ENCODE assay signal across 12 cellular contexts in the genomic region with DNA sequence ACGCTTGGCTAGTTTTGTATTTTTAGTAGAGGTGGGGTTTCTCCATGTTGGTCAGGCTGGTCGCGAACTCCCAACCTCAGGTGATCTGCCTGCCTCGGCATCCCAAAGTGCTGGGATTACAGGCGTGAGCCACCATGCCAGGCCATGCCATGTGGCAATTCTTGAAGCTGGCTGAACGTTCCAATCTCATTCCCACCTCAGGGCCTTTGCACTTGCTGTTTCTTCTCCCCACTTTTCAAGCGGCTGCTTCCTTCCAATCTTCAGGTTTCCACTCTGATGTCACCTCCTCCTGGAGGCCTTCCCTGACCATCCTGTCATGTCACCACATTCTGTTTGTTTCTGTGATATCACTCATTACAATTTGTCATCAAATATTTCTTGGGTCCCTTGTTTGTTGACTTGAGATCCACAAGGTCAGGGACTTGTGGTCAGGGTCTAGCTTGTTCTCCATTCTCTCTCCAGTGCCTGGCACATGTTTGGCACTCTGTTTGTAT. TPM values are rescaled to one million over a fixed set of nuclear protein-coding genes. Genes with fewer than 3 reads are reported as not detected.
DNase-seq lines count a peak whose midpoint lies in the region; ATAC-seq and TF ChIP-seq lines count a peak whose summit lies in the region.
"Had no signal": no experiment of that assay in that cellular context is flagged by ENCODE, and none has a peak within 500 bp of the region (broad histone marks: within the 10 kb centered on the region; RNA-seq: fewer than 3 reads in every experiment).

No MANE protein-coding gene starts in this region.

- no peaks in the 10 kb centered on the region for H3K9me3 Mint-ChIP-seq in activated T-helper 17 cell treated with anti-CD3 and anti-CD28 coated beads, Interleukin-2, amount 50 U/mL, for 72 hours

- no peak for DNase-seq in A673 (ENCODE audit: low spot score)
- DNase-seq in H7: peak; percentile 3
- DNase-seq in NCI-H748 (lab: John Stamatoyannopoulos, UW; ENCODE audit: unreplicated experiment): no peak
- no peak for DNase-seq in effector CD8-positive, alpha-beta T cell (lab: John Stamatoyannopoulos, UW)
- DNase-seq: central memory CD4-positive, alpha-beta T cell; DMS153; NCI-H510A had no signal

- peak overlapping the region; percentile 94 for H3K27ac Mint-ChIP-seq in activated T-helper 17 cell treated with anti-CD3 and anti-CD28 coated beads, Interleukin-2, amount 50 U/mL, for 72 hours

- H3K4me1 ChIP-seq in A673 (ENCODE audit: insufficient read depth, low read length, poor library complexity, severe bottlenecking): peaks cover 33% of the 10 kb centered on the region
- H3K4me1 ChIP-seq in mucosa of rectum (ENCODE audit: control insufficient read depth in 2 of 2, insufficient read depth in 2 of 2, low read length in 2 of 2): peaks cover 32 to 37% of the 10 kb centered on the region in 2 donors

- peaks cover 55% of the 10 kb centered on the region for H3K36me3 Mint-ChIP-seq in activated T-helper 17 cell treated with anti-CD3 and anti-CD28 coated beads, Interleukin-2, amount 50 U/mL, for 72 hours (ENCODE audit: low read depth)

- intact Hi-C loops in A673 (cut with micrococcal nuclease; ENCODE audit: unreplicated experiment): loop anchor here (5.0 kb wide), 2 partner anchors 57 to 88 kb away; a partner anchor contains a TSS

- H3K27ac ChIP-seq in A673 (ENCODE audit: low read depth, low read length, poor library complexity, severe bottlenecking): no peak overlapping the region
- no peak overlapping the region for H3K27ac ChIP-seq in mucosa of rectum (ENCODE audit: low read depth in 2 of 2, low read length in 2 of 2)

- ATAC-seq in activated T-helper 17 cell treated with anti-CD3 and anti-CD28 coated beads, Interleukin-2, amount 50 U/mL, for 72 hours (replicated peaks): no peak
- ATAC-seq in HG03432 (IDR thresholded peaks at IDR 0.05; ENCODE audit: unreplicated experiment): no peak
- ATAC-seq in GM18519 (IDR thresholded peaks at IDR 0.05; ENCODE audit: low FRiP score, unreplicated experiment): no peak

- H3K4me3 Mint-ChIP-seq in activated T-helper 17 cell treated with anti-CD3 and anti-CD28 coated beads, Interleukin-2, amount 50 U/mL, for 72 hours: no peak overlapping the region

- H3K9me3 ChIP-seq in A673 (ENCODE audit: low read depth, low read length, poor library complexity, severe bottlenecking) (no peaks in the 10 kb centered on the region), mucosa of rectum (ENCODE audit: control insufficient read depth in 2 of 2, low read length in 2 of 2) (no peaks in the 10 kb centered on the region)
- H3K9me3 ChIP-seq: upper lobe of left lung had no signal

- no peak for TF ChIP-seq CTCF in A673 (conservative IDR thresholded peaks at IDR 0.05; ENCODE audit: low read depth, low read length)

- H3K4me3 ChIP-seq in A673 (ENCODE audit: low read depth, low read length, poor library complexity, severe bottlenecking): no peak overlapping the region
- H3K4me3 ChIP-seq in H7 (ENCODE audit: insufficient read depth, low read depth, low read length): peak overlapping the region; percentile 73; the same call in 1 of the 2 replicates
- H3K4me3 ChIP-seq in mucosa of rectum (ENCODE audit: low read length in 2 of 2): peak overlapping the region; percentile 84 to 87

- peaks cover 5% of the 10 kb centered on the region for H3K27me3 Mint-ChIP-seq in activated T-helper 17 cell treated with anti-CD3 and anti-CD28 coated beads, Interleukin-2, amount 50 U/mL, for 72 hours

- BruUV-seq in A673 (replicated peaks; lab: Mats Ljungman, UMichigan): TSS peak; percentile 54

- POLR2A ChIA-PET in A673 (lab: Charles Lee; ENCODE audit: low non-redundant PET): no interaction called here

- H3K27me3 ChIP-seq in A673 (replicated peaks; ENCODE audit: insufficient read depth, low read depth, low read length, poor library complexity) (no peaks in the 10 kb centered on the region), H7 (ENCODE audit: control insufficient read depth, insufficient read depth, low read length) (peaks cover 9% of the 10 kb centered on the region; the same call in 1 of the 2 replicates), mucosa of rectum (ENCODE audit: control insufficient read depth in 2 of 2, insufficient read depth in 2 of 2, low read length in 2 of 2) (peaks cover 0 to 3% of the 10 kb centered on the region in 2 donors)

- CTCF ChIA-PET in A673 (lab: Charles Lee): interaction anchor here (0.7 kb wide), 1 partner anchor 433 kb away, joined by 6 read pairs; no protein-coding TSS in a partner anchor

- H3K36me3 ChIP-seq in A673 (ENCODE audit: insufficient read depth, low read length, poor library complexity, severe bottlenecking): no peaks in the 10 kb centered on the region
- H3K36me3 ChIP-seq in H7 (replicated peaks; ENCODE audit: control insufficient read depth, insufficient read depth, low read length): peaks cover 2% of the 10 kb centered on the region
- H3K36me3 ChIP-seq in mucosa of rectum (ENCODE audit: control insufficient read depth in 2 of 2, insufficient read depth in 2 of 2, low read length in 2 of 2): no peaks in the 10 kb centered on the region

- H3K4me1 Mint-ChIP-seq in activated T-helper 17 cell treated with anti-CD3 and anti-CD28 coated beads, Interleukin-2, amount 50 U/mL, for 72 hours: peaks cover 17% of the 10 kb centered on the region

- H3K9ac ChIP-seq in mucosa of rectum (ENCODE audit: low read depth in 1 of 2, low read length in 2 of 2): no peak overlapping the region

RNA-seq across cellular contexts. Expression of a gene that starts 4.2 kb away (rescaled TPM):
- 5.3 and 6.0 TPM in 2 replicates for total RNA-seq in A673 (2021)
- 14.9 and 15.8 TPM in 2 replicates for total RNA-seq in H7 (2014; rRNA removed; shearing (Covaris generic))
- 10 to 100 TPM in 1 of 2 donors, 1 to 10 TPM in 1; 6.7 to 22.6 TPM for total RNA-seq in activated T-helper 17 cell treated with anti-CD3 and anti-CD28 coated beads, Interleukin-2, amount 50 U/mL, for 72 hours

RNA-seq across cellular contexts. Expression of a gene that starts 5.4 kb away (rescaled TPM):
- total RNA-seq in A673 (2021): 2.5 and 3.3 TPM in 2 replicates
- 3.0 and 3.3 TPM in 2 replicates for total RNA-seq in H7 (2014; rRNA removed; shearing (Covaris generic))
- total RNA-seq in activated T-helper 17 cell treated with anti-CD3 and anti-CD28 coated beads, Interleukin-2, amount 50 U/mL, for 72 hours: 1 to 10 TPM; 1.5 to 2.4 TPM

RNA-seq across cellular contexts. Expression of a gene that starts 24.7 kb away (rescaled TPM):
- total RNA-seq in A673 (2021): 19.0 and 20.2 TPM in 2 replicates
- total RNA-seq in H7 (2014; rRNA removed; shearing (Covaris generic)): 5.7 and 7.0 TPM in 2 replicates
- total RNA-seq in activated T-helper 17 cell treated with anti-CD3 and anti-CD28 coated beads, Interleukin-2, amount 50 U/mL, for 72 hours: 1 to 10 TPM; 2.9 to 9.7 TPM

RNA-seq across cellular contexts. Expression of a gene that starts 33.6 kb away (rescaled TPM):
- total RNA-seq in A673 (2021): 7.9 and 11.6 TPM in 2 replicates
- 2.7 and 5.5 TPM in 2 replicates for total RNA-seq in H7 (2014; rRNA removed; shearing (Covaris generic))
- 10 to 100 TPM; 17.4 to 45.4 TPM for total RNA-seq in activated T-helper 17 cell treated with anti-CD3 and anti-CD28 coated beads, Interleukin-2, amount 50 U/mL, for 72 hours

RNA-seq across cellular contexts. Expression of a gene that starts 33.8 kb away (rescaled TPM):
- 94.3 and 100 TPM in 2 replicates for total RNA-seq in A673 (2021)
- total RNA-seq in H7 (2014; rRNA removed; shearing (Covaris generic)): 102 and 128 TPM in 2 replicates
- 10 to 100 TPM; 30.9 to 31.0 TPM for total RNA-seq in activated T-helper 17 cell treated with anti-CD3 and anti-CD28 coated beads, Interleukin-2, amount 50 U/mL, for 72 hours
